Comparison of ENCODE assay signal across 14 cellular contexts in genomic region chr20:32157611-32158010, GRCh38. TPM values are rescaled to one million over a fixed set of nuclear protein-coding genes. Genes with fewer than 3 reads are reported as not detected.
DNase-seq lines count a peak whose midpoint lies in the region; ATAC-seq and TF ChIP-seq lines count a peak whose summit lies in the region.
"Had no signal": no experiment of that assay in that cellular context is flagged by ENCODE, and none has a peak within 500 bp of the region (broad histone marks: within the 10 kb centered on the region; RNA-seq: fewer than 3 reads in every experiment).

No MANE protein-coding gene starts in this region.

- H3K27ac ChIP-seq in tibial artery, result no peak overlapping the region
- H3K27ac ChIP-seq: BLaER1 had no signal

- H3K4me3 ChIP-seq in tibial artery, result no peak overlapping the region
- H3K4me3 ChIP-seq: BLaER1 had no signal

- H3K9me3 Mint-ChIP-seq in chondrocyte (ENCODE audit: low read depth) (no peaks in the 10 kb centered on the region), memory B cell (no peaks in the 10 kb centered on the region)
- no peaks in the 10 kb centered on the region for H3K9me3 Mint-ChIP-seq in stimulated activated naive CD8-positive, alpha-beta T cell treated with anti-CD3 and anti-CD28 coated beads, Interleukin-15, amount 100 ng/mL, for 72 hours
- H3K9me3 Mint-ChIP-seq: HFFc6 had no signal

- H3K27me3 ChIP-seq in tibial artery, result no peaks in the 10 kb centered on the region
- H3K27me3 ChIP-seq: BLaER1 had no signal

- H3K4me1 ChIP-seq in tibial artery, result peaks cover 0 to 7% (median 2%) of the 10 kb centered on the region in 4 donors

- no peak overlapping the region for H3K27ac Mint-ChIP-seq in chondrocyte (ENCODE audit: unreplicated experiment)
- peak overlapping the region; percentile 74 for H3K27ac Mint-ChIP-seq in memory B cell
- H3K27ac Mint-ChIP-seq in stimulated activated naive CD8-positive, alpha-beta T cell treated with anti-CD3 and anti-CD28 coated beads, Interleukin-15, amount 100 ng/mL, for 72 hours, result no peak overlapping the region
- H3K27ac Mint-ChIP-seq: HFFc6 had no signal

- H3K4me1 Mint-ChIP-seq in chondrocyte (ENCODE audit: low read depth) (peaks cover 10% of the 10 kb centered on the region), memory B cell (no peaks in the 10 kb centered on the region)
- peaks cover 10% of the 10 kb centered on the region for H3K4me1 Mint-ChIP-seq in stimulated activated naive CD8-positive, alpha-beta T cell treated with anti-CD3 and anti-CD28 coated beads, Interleukin-15, amount 100 ng/mL, for 72 hours

- intact Hi-C loops in tibial artery (cut with DNase I; ENCODE audit: low total_unique reads), result no loop called here

- H3K27me3 Mint-ChIP-seq in chondrocyte (ENCODE audit: low read depth) (no peaks in the 10 kb centered on the region), memory B cell (no peaks in the 10 kb centered on the region)
- no peaks in the 10 kb centered on the region for H3K27me3 Mint-ChIP-seq in stimulated activated naive CD8-positive, alpha-beta T cell treated with anti-CD3 and anti-CD28 coated beads, Interleukin-15, amount 100 ng/mL, for 72 hours

- peak; percentile 44 for DNase-seq in activated effector memory CD4-positive, alpha-beta T cell treated with anti-CD3 and anti-CD28 coated beads, Interleukin-2, amount 50 U/mL, for 16 hours
- no peak for DNase-seq in activated effector memory CD4-positive, alpha-beta T cell treated with Interleukin-2 at 50 U/mL for 16 hours
- peak; percentile 57 for DNase-seq in chondrocyte (ENCODE audit: low spot score)
- DNase-seq in memory B cell (ENCODE audit: low spot score in 2 of 2), result no peak
- peak; percentile 3 to 43 for DNase-seq in tibial artery
- DNase-seq in NCI-H82 (lab: John Stamatoyannopoulos, UW), result no peak
- DNase-seq in stimulated activated naive CD8-positive, alpha-beta T cell treated with anti-CD3 and anti-CD28 coated beads, Interleukin-15, amount 100 ng/mL, for 72 hours, result no peak
- no peak for DNase-seq in NCI-H1048 (lab: John Stamatoyannopoulos, UW)
- DNase-seq: HFFc6, NCI-H1092, NCI-H2081 treated with DMSO at 0.1 percent for 48 hours, NCI-H510A had no signal

- TF ChIP-seq CTCF in chondrocyte (IDR thresholded peaks at IDR 0.05), result no peak
- no peak for TF ChIP-seq CTCF in tibial artery (IDR thresholded peaks at IDR 0.05)

- no peaks in the 10 kb centered on the region for H3K9me3 ChIP-seq in tibial artery
- H3K9me3 ChIP-seq: BLaER1 had no signal

- peaks cover 44 to 88% (median 73%) of the 10 kb centered on the region in 3 donors for H3K36me3 ChIP-seq in tibial artery

- H3K4me3 Mint-ChIP-seq in chondrocyte (ENCODE audit: unreplicated experiment) (no peak overlapping the region), memory B cell (no peak overlapping the region)
- H3K4me3 Mint-ChIP-seq in stimulated activated naive CD8-positive, alpha-beta T cell treated with anti-CD3 and anti-CD28 coated beads, Interleukin-15, amount 100 ng/mL, for 72 hours, result no peak overlapping the region
- H3K4me3 Mint-ChIP-seq: HFFc6 had no signal

- no peak for ATAC-seq in memory B cell (ENCODE audit: low read depth)
- no peak for ATAC-seq in stimulated activated naive CD8-positive, alpha-beta T cell treated with anti-CD3 and anti-CD28 coated beads, Interleukin-15, amount 100 ng/mL, for 72 hours
- ATAC-seq: Right ventricle myocardium inferior had no signal

- H3K36me3 Mint-ChIP-seq in chondrocyte (ENCODE audit: low read depth) (peaks cover 63% of the 10 kb centered on the region), memory B cell (peaks cover 28% of the 10 kb centered on the region)

RNA-seq across cellular contexts. Expression of gene TM9SF4, which starts 48.1 kb away (rescaled TPM):
- 64.8 to 87.9 TPM (median 83.7 TPM) in 3 replicates for total RNA-seq in chondrocyte

RNA-seq across cellular contexts. Expression of gene PLAGL2, which starts 49.9 kb away (rescaled TPM):
- total RNA-seq in chondrocyte, result 9.1 to 16.9 TPM (median 16.4 TPM) in 3 replicates

RNA-seq across cellular contexts. Expression of gene POFUT1, which starts 50.1 kb away (rescaled TPM):
- 61.6 to 68.3 TPM (median 66.4 TPM) in 3 replicates for total RNA-seq in chondrocyte

Comparison
In these comparisons a context has a peak if more than half of its experiments do, and no peak if none do; other contexts are left out.
1. DNase-seq: peak in activated effector memory CD4-positive, alpha-beta T cell treated with anti-CD3 and anti-CD28 coated beads, Interleukin-2, amount 50 U/mL, for 16 hours (single experiment), chondrocyte (single experiment) and tibial artery (2 of 2); none in activated effector memory CD4-positive, alpha-beta T cell treated with Interleukin-2 at 50 U/mL for 16 hours (single experiment), memory B cell (0 of 2), NCI-H82 (single experiment), stimulated activated naive CD8-positive, alpha-beta T cell treated with anti-CD3 and anti-CD28 coated beads, Interleukin-15, amount 100 ng/mL, for 72 hours (0 of 2) and NCI-H1048 (single experiment).